ENCODE assay signal across 1 cellular context in the genomic region with DNA sequence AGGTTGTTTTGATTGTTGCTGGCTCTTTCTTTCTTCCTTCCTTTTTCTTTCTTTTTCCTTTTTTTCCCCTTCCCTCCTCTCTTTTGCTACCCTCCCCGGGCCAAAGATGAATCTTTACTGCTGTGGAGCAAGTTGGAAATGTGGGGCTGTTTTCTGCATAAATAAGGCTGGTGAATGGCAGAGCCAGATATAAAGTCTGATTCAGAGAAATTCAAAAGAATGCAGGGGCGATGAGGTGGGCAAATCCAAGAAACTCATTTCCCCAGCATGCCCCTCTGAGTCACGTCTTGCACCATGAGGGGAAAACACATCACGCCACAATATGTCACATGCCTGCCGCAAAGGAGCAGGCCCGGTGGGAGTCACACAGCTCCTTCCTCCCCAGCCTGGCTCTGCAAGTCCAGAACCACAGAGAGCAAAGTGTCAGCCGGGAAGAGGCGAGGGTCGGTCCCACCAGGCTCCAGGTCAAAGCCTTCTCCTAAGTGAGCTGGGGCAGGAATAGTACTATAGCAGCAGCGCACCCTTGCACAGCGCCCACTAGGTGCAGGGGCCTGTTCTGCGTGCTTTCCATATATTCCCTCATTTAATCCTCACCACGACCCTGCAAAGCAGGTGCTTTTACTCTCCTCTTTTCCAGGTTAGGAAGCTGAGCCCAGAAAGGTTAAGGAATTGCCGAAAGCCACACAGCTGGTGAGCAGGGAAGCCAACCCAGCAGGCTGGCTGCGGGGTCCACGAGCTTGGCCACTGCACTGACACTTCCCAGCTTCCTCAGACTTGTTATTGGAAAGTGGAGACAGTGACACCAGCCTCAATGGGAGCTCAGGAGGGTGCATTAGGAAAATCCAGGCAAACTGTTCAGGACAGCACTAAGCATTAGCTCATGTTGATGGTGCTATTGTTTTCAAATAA.
A peak's percentile ranks its signal among the peaks of the same experiment; 100 is the strongest.
TF ChIP-seq lines count a peak whose summit lies in the region.

No MANE protein-coding gene starts in this region.

TF ChIP-seq in K562, 482 proteins besides CTCF, POLR2A, EP300 and RAD21 (continued from another document):
- TF ChIP-seq, protein P1, sequence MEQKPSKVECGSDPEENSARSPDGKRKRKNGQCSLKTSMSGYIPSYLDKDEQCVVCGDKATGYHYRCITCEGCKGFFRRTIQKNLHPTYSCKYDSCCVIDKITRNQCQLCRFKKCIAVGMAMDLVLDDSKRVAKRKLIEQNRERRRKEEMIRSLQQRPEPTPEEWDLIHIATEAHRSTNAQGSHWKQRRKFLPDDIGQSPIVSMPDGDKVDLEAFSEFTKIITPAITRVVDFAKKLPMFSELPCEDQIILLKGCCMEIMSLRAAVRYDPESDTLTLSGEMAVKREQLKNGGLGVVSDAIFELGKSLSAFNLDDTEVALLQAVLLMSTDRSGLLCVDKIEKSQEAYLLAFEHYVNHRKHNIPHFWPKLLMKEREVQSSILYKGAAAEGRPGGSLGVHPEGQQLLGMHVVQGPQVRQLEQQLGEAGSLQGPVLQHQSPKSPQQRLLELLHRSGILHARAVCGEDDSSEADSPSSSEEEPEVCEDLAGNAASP (IDR thresholded peaks at IDR 0.05), result no peak
- peak; percentile 52 for TF ChIP-seq POLR2G (IDR thresholded peaks at IDR 0.05; ENCODE audit: low read depth, low read length)
- TF ChIP-seq, protein P2, sequence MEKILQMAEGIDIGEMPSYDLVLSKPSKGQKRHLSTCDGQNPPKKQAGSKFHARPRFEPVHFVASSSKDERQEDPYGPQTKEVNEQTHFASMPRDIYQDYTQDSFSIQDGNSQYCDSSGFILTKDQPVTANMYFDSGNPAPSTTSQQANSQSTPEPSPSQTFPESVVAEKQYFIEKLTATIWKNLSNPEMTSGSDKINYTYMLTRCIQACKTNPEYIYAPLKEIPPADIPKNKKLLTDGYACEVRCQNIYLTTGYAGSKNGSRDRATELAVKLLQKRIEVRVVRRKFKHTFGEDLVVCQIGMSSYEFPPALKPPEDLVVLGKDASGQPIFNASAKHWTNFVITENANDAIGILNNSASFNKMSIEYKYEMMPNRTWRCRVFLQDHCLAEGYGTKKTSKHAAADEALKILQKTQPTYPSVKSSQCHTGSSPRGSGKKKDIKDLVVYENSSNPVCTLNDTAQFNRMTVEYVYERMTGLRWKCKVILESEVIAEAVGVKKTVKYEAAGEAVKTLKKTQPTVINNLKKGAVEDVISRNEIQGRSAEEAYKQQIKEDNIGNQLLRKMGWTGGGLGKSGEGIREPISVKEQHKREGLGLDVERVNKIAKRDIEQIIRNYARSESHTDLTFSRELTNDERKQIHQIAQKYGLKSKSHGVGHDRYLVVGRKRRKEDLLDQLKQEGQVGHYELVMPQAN (IDR thresholded peaks at IDR 0.05; ENCODE audit: borderline replicate concordance), result peak; percentile 55; the same call in 1 of the 2 replicates
- TF ChIP-seq CSDE1 (IDR thresholded peaks at IDR 0.05), result 0 out of 4 replicates have a peak, but pooled peaks of 1 of the 2 experiments have one; percentile 42
- no peak for TF ChIP-seq CAMTA2 (CRISPR knock-in tag; conservative IDR thresholded peaks at IDR 0.05)
- TF ChIP-seq ADNP (tag; IDR thresholded peaks at IDR 0.05), result 0 out of 2 replicates have a peak, but pooled peaks have one; percentile 30
- no peak for TF ChIP-seq RBM25 (IDR thresholded peaks at IDR 0.05; ENCODE audit: low read depth, low read length, severe bottlenecking)
- 0 out of 2 replicates have a peak, but pooled peaks have one; percentile 22 for TF ChIP-seq BCOR (IDR thresholded peaks at IDR 0.05)
- peak; percentile 69 for TF ChIP-seq RB1 (IDR thresholded peaks at IDR 0.05; ENCODE audit: low read depth)
